Comparison of ENCODE assay signal across 1 cellular context in the genomic region with DNA sequence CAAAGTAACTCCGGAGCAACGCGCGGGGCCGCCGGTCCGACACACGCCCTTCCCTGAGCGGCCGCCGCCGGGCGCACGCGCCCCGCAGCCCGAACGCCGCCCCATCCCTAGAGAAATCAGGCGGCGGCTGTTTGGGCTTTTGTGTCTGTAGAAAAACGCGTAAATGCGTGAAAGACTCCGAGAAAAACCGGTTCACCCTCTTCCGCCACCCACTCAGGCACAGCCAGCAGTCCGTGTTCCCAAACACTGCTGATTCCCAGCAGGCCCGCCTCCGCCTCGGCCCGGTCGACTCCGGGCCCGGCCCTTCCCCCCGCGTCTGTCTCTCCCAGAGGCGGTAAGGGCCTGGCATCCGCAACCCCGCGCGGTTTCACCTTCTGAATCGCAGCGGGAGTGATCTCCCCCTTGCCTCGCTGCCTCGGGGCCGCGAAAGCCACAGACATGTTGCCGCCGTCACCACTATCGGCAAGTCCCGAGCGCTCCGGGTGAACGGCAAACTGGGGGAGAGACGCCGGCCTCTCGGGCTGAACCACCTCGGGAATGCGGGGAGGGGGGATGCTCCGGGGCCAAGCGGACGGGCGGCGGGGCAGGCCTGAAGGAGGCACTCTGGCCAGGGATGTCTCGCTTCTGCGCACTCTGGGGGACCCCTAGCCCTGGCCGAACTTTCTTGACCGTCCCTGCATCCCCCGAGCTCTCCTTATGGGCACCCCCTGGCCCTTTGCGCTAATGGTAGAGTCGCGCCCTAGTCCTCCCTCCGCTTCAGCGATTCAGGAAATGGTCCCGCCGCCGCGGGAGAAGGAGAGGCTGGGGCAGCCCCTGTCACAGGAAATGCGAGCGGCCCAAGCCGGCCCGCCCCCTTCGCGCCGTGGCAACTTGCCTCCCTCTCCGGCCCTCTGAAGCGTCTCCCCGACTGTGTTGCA.
TF ChIP-seq lines count a peak whose summit lies in the region.

Gene SS18 (minus strand): TSS at position 484 of the 917 bp plus-strand sequence. CDS start 44 bp downstream, at position 440.

TF ChIP-seq in HepG2, 621 proteins besides CTCF, POLR2A, EP300 and RAD21 (continued from another document):
- TF ChIP-seq, protein P1, sequence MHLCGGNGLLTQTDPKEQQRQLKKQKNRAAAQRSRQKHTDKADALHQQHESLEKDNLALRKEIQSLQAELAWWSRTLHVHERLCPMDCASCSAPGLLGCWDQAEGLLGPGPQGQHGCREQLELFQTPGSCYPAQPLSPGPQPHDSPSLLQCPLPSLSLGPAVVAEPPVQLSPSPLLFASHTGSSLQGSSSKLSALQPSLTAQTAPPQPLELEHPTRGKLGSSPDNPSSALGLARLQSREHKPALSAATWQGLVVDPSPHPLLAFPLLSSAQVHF (CRISPR knock-in tag; IDR thresholded peaks at IDR 0.05) = peak; percentile 70; the same call in 1 of the 2 replicates
- TF ChIP-seq MAFF (IDR thresholded peaks at IDR 0.05; ENCODE audit: low read depth, low read length) (no peak), ZNF766 (CRISPR knock-in tag; IDR thresholded peaks at IDR 0.05; ENCODE audit: borderline replicate concordance) (peak; percentile 59; the same call in 1 of the 2 replicates), ASH2L (IDR thresholded peaks at IDR 0.05; ENCODE audit: insufficient read length, low read depth, low read length) (peak; percentile 97), ZFX (CRISPR knock-in tag; IDR thresholded peaks at IDR 0.05; ENCODE audit: low read depth) (peak; percentile 96), NFKB2 (CRISPR knock-in tag; IDR thresholded peaks at IDR 0.05; ENCODE audit: borderline replicate concordance) (peak; percentile 62; the same call in 1 of the 2 replicates), NFE2L1 (CRISPR knock-in tag; IDR thresholded peaks at IDR 0.05; ENCODE audit: borderline replicate concordance) (no peak), ZNF556 (CRISPR knock-in tag; IDR thresholded peaks at IDR 0.05; ENCODE audit: borderline replicate concordance) (0 out of 2 replicates have a peak, but pooled peaks have one; percentile 28), ZNF83 (CRISPR knock-in tag; IDR thresholded peaks at IDR 0.05; ENCODE audit: borderline replicate concordance) (peak; percentile 29; the same call in 1 of the 2 replicates), ZBTB20 (CRISPR knock-in tag; IDR thresholded peaks at IDR 0.05; ENCODE audit: borderline replicate concordance, low read depth) (peak; percentile 67; the same call in 1 of the 2 replicates), KMT2B (CRISPR knock-in tag; IDR thresholded peaks at IDR 0.05) (peak; percentile 79)
- TF ChIP-seq, protein P2, sequence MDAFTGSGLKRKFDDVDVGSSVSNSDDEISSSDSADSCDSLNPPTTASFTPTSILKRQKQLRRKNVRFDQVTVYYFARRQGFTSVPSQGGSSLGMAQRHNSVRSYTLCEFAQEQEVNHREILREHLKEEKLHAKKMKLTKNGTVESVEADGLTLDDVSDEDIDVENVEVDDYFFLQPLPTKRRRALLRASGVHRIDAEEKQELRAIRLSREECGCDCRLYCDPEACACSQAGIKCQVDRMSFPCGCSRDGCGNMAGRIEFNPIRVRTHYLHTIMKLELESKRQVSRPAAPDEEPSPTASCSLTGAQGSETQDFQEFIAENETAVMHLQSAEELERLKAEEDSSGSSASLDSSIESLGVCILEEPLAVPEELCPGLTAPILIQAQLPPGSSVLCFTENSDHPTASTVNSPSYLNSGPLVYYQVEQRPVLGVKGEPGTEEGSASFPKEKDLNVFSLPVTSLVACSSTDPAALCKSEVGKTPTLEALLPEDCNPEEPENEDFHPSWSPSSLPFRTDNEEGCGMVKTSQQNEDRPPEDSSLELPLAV (CRISPR knock-in tag; conservative IDR thresholded peaks at IDR 0.05; ENCODE audit: low read depth) = 0 out of 2 replicates have a peak, but pooled peaks have one; percentile 71
- TF ChIP-seq, protein P3, sequence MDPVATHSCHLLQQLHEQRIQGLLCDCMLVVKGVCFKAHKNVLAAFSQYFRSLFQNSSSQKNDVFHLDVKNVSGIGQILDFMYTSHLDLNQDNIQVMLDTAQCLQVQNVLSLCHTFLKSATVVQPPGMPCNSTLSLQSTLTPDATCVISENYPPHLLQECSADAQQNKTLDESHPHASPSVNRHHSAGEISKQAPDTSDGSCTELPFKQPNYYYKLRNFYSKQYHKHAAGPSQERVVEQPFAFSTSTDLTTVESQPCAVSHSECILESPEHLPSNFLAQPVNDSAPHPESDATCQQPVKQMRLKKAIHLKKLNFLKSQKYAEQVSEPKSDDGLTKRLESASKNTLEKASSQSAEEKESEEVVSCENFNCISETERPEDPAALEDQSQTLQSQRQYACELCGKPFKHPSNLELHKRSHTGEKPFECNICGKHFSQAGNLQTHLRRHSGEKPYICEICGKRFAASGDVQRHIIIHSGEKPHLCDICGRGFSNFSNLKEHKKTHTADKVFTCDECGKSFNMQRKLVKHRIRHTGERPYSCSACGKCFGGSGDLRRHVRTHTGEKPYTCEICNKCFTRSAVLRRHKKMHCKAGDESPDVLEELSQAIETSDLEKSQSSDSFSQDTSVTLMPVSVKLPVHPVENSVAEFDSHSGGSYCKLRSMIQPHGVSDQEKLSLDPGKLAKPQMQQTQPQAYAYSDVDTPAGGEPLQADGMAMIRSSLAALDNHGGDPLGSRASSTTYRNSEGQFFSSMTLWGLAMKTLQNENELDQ (CRISPR knock-in tag; IDR thresholded peaks at IDR 0.05; ENCODE audit: borderline replicate concordance) = no peak
- TF ChIP-seq, protein P4, sequence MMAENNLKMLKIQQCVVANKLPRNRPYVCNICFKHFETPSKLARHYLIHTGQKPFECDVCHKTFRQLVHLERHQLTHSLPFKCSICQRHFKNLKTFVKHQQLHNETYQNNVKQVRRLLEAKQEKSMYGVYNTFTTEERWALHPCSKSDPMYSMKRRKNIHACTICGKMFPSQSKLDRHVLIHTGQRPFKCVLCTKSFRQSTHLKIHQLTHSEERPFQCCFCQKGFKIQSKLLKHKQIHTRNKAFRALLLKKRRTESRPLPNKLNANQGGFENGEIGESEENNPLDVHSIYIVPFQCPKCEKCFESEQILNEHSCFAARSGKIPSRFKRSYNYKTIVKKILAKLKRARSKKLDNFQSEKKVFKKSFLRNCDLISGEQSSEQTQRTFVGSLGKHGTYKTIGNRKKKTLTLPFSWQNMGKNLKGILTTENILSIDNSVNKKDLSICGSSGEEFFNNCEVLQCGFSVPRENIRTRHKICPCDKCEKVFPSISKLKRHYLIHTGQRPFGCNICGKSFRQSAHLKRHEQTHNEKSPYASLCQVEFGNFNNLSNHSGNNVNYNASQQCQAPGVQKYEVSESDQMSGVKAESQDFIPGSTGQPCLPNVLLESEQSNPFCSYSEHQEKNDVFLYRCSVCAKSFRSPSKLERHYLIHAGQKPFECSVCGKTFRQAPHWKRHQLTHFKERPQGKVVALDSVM (CRISPR knock-in tag; IDR thresholded peaks at IDR 0.05) = no peak; the same call in 1 of the 2 replicates
